ENCODE assay signal across 8 cellular contexts in genomic region chr12:41932470-41932991, GRCh38.
DNase-seq lines count a peak whose midpoint lies in the region; ATAC-seq and TF ChIP-seq lines count a peak whose summit lies in the region.

No MANE protein-coding gene starts in this region.

- TF ChIP-seq CTCF in AG10803 (conservative IDR thresholded peaks at IDR 0.05; ENCODE audit: low read length) (no peak), epithelial cell of esophagus (IDR thresholded peaks at IDR 0.05; ENCODE audit: insufficient read depth, low read depth, low read length, missing control alignments) (no peak)

- peak; percentile 44 for ATAC-seq in GM18517 (IDR thresholded peaks at IDR 0.05; ENCODE audit: unreplicated experiment)
- ATAC-seq in GM21526 (IDR thresholded peaks at IDR 0.05; ENCODE audit: low FRiP score, unreplicated experiment), result no peak

- H3K27ac ChIP-seq in temporal lobe (ENCODE audit: low read depth, low read length), result peak overlapping the region; percentile 41

- H3K4me3 ChIP-seq in AG10803 (ENCODE audit: low read length), result peak overlapping the region; percentile 55
- H3K4me3 ChIP-seq in epithelial cell of esophagus (ENCODE audit: low read length), result peak overlapping the region; percentile 32

- DNase-seq in AG10803 (ENCODE audit: low read depth) (no peak), NAMALWA (ENCODE audit: low spot score) (peak; percentile 11), SKM-1 treated with dmso at 0.1 percent for 144 hours (lab: John Stamatoyannopoulos, UW; ENCODE audit: unreplicated experiment) (peak; percentile 76), epithelial cell of esophagus (ENCODE audit: low read depth) (peak; percentile 18), mesenteric fat pad (ENCODE audit: low spot score) (peak; percentile 92)
